21 cellular contexts compared by ENCODE assay signal in genomic region chr17:80884811-80885210, GRCh38.
A peak's percentile ranks its signal among the peaks of the same experiment; 100 is the strongest.
DNase-seq lines count a peak whose midpoint lies in the region; ATAC-seq, FAIRE-seq and TF ChIP-seq lines count a peak whose summit lies in the region.
"Had no signal": no experiment of that assay in that cellular context is flagged by ENCODE, and none has a peak within 500 bp of the region (broad histone marks: within the 10 kb centered on the region; RNA-seq: fewer than 3 reads in every experiment).

No MANE protein-coding gene starts in this region.

- intact Hi-C loops in K562 (cut with micrococcal nuclease) (no loop called here), left lung (cut with DNase I) (no loop called here), sigmoid colon (cut with DNase I) (no loop called here)

- H3K9me3 Mint-ChIP-seq in activated naive CD4-positive, alpha-beta T cell treated with anti-CD3 and anti-CD28 coated beads, Interleukin-2, amount 50 U/mL, for 72 hours = no peaks in the 10 kb centered on the region
- H3K9me3 Mint-ChIP-seq: CD4-positive, alpha-beta T cell had no signal

- H3K9me3 ChIP-seq in K562 (replicated peaks; ENCODE audit: control insufficient read depth, insufficient read depth, low read depth, low read length) = no peaks in the 10 kb centered on the region
- H3K9me3 ChIP-seq in left lung = no peaks in the 10 kb centered on the region
- no peaks in the 10 kb centered on the region for H3K9me3 ChIP-seq in sigmoid colon
- H3K9me3 ChIP-seq: Caco-2 had no signal

- no peak for TF ChIP-seq CTCF in K562 (IDR thresholded peaks at IDR 0.05 in 2 of 3, conservative IDR thresholded peaks at IDR 0.05 in 1 of 3; ENCODE audit: insufficient read depth in 2 of 3, low read depth in 1 of 3, low read length in 3 of 3)
- TF ChIP-seq CTCF in left lung (IDR thresholded peaks at IDR 0.05) = no peak
- TF ChIP-seq CTCF in sigmoid colon (IDR thresholded peaks at IDR 0.05) = no peak
- no peak for TF ChIP-seq CTCF in omental fat pad (IDR thresholded peaks at IDR 0.05)

- POLR2A ChIA-PET in K562 (lab: Yijun Ruan, JAX) = no interaction called here

- in situ Hi-C loops in K562 (cut with MboI) = no loop called here

- CTCF ChIA-PET in K562 (lab: Yijun Ruan, JAX; ENCODE audit: low intra/inter-chr PET ratio) = no interaction called here

- no peak overlapping the region for H2AFZ ChIP-seq in K562 (ENCODE audit: low read depth, low read length)

- TF ChIP-seq POLR2A in K562 (conservative IDR thresholded peaks at IDR 0.05) (no peak), sigmoid colon (IDR thresholded peaks at IDR 0.05) (no peak)

- H3K79me2 ChIP-seq in K562 (ENCODE audit: control insufficient read depth, insufficient read depth, low read length) = no peaks in the 10 kb centered on the region

- H3K4me3 ChIP-seq in K562 (no peak overlapping the region), left lung (no peak overlapping the region), sigmoid colon (no peak overlapping the region)

- TF ChIP-seq RAD21 in K562 (CRISPR knock-in tag; conservative IDR thresholded peaks at IDR 0.05 in 1 of 2, IDR thresholded peaks at IDR 0.05 in 1 of 2) = no peak

- peaks cover 25 to 72% of the 10 kb centered on the region in 2 donors for H3K36me3 Mint-ChIP-seq in activated naive CD4-positive, alpha-beta T cell treated with anti-CD3 and anti-CD28 coated beads, Interleukin-2, amount 50 U/mL, for 72 hours

- BruUV-seq in K562 (replicated peaks; lab: Mats Ljungman, UMichigan) = no TSS peak

- TF ChIP-seq EP300 in K562 (IDR thresholded peaks at IDR 0.05; ENCODE audit: low read length) = no peak
- TF ChIP-seq EP300 in sigmoid colon (IDR thresholded peaks at IDR 0.05) = no peak

- no peaks in the 10 kb centered on the region for H4K20me1 ChIP-seq in K562 (replicated peaks; ENCODE audit: control insufficient read depth, insufficient read depth, low read length)

- H3K4me2 ChIP-seq in K562 (ENCODE audit: insufficient read depth, low read length) = no peak overlapping the region

- H3K27me3 ChIP-seq in K562 (ENCODE audit: control insufficient read depth in 2 of 2, insufficient read depth in 2 of 2, low read length in 2 of 2) = no peaks in the 10 kb centered on the region; a peak in 1 of 5 replicates
- no peaks in the 10 kb centered on the region for H3K27me3 ChIP-seq in left lung
- no peaks in the 10 kb centered on the region for H3K27me3 ChIP-seq in sigmoid colon

- no peak overlapping the region for H3K27ac ChIP-seq in K562 (ENCODE audit: extremely low read depth, low read depth, low read length)
- no peak overlapping the region for H3K27ac ChIP-seq in left lung
- no peak overlapping the region for H3K27ac ChIP-seq in sigmoid colon

- peaks cover 0 to 6% of the 10 kb centered on the region in 2 experiments; a peak in 2 of 5 replicates for H3K4me1 ChIP-seq in K562 (replicated peaks in 1 of 2; ENCODE audit: control insufficient read depth in 2 of 2, insufficient read depth in 2 of 2, low read length in 2 of 2)
- H3K4me1 ChIP-seq in left lung = peaks cover 0 to 4% of the 10 kb centered on the region in 2 donors
- H3K4me1 ChIP-seq in sigmoid colon = no peaks in the 10 kb centered on the region
- H3K4me1 ChIP-seq: Caco-2 had no signal

- WGBS in K562 (ENCODE audit: insufficient coverage, low coverage, missing lambda C conversion rate) = 98% methylated on average over 22 of the region's 22 CpGs
- WGBS in sigmoid colon, 2 donors = 98% methylated on average over 22 of the region's 22 CpGs

- H3K27ac Mint-ChIP-seq in activated naive CD4-positive, alpha-beta T cell treated with anti-CD3 and anti-CD28 coated beads, Interleukin-2, amount 50 U/mL, for 72 hours = peak overlapping the region; percentile 65 to 98
- H3K27ac Mint-ChIP-seq: CD4-positive, alpha-beta T cell had no signal

- no peaks in the 10 kb centered on the region for H3K9me1 ChIP-seq in K562 (ENCODE audit: control insufficient read depth, insufficient read depth, low read length)

- peak overlapping the region in 1 of 2 experiments; percentile 45; a peak in 1 of 4 replicates for H3K9ac ChIP-seq in K562 (ENCODE audit: insufficient read depth in 1 of 2, low read depth in 2 of 2, low read length in 2 of 2)

- ATAC-seq in activated naive CD4-positive, alpha-beta T cell treated with anti-CD3 and anti-CD28 coated beads, Interleukin-2, amount 50 U/mL, for 72 hours = no peak
- ATAC-seq in K562 (no peak), left lung (no peak), omental fat pad (ENCODE audit: low FRiP score) (no peak)

- H3K36me3 ChIP-seq in K562 (ENCODE audit: control insufficient read depth, insufficient read depth, low read length) (peaks cover 51% of the 10 kb centered on the region; the same call in 2 of the 3 replicates), left lung (peaks cover 0 to 84% of the 10 kb centered on the region in 2 donors), sigmoid colon (peaks cover 0 to 80% (median 25%) of the 10 kb centered on the region in 4 donors)

- DNase-seq in activated naive CD4-positive, alpha-beta T cell treated with anti-CD3 and anti-CD28 coated beads, Interleukin-2, amount 50 U/mL, for 72 hours (ENCODE audit: low spot score in 2 of 2) = no peak
- DNase-seq in activated naive CD4-positive, alpha-beta T cell treated with Interleukin-2 at 50 U/mL for 16 hours = no peak
- DNase-seq in K562 (ENCODE audit: extremely low read depth in 1 of 4, low spot score in 3 of 4) (no peak), left lung (peak; percentile 19 to 57), sigmoid colon (peak; percentile 50), NCI-H510A (lab: John Stamatoyannopoulos, UW) (no peak), omental fat pad (ENCODE audit: low spot score) (no peak)
- DNase-seq in central memory CD4-positive, alpha-beta T cell = no peak
- DNase-seq: 8988T; Caco-2; CD4-positive, alpha-beta T cell; GDM1; NCI-H1092 treated with DMSO at 0.1 percent for 48 hours; NCI-H146; NCI-H2029 treated with DMSO at 0.1 percent for 48 hours; NCI-H2171; NCI-H446; NCI-H69; SIG-M5 had no signal

- FAIRE-seq in K562 (lab: Jason Lieb, UNC) = no peak
- FAIRE-seq: H1, RCC 7860 had no signal

TF ChIP-seq in K562, 482 proteins besides CTCF, POLR2A, EP300 and RAD21:
- TF ChIP-seq ZNF75A (CRISPR knock-in tag; IDR thresholded peaks at IDR 0.05) = no peak
- no peak for TF ChIP-seq MCM2 (IDR thresholded peaks at IDR 0.05; ENCODE audit: low read depth)
- TF ChIP-seq RBM22 (IDR thresholded peaks at IDR 0.05; ENCODE audit: low read depth, low read length, poor library complexity, severe bottlenecking) = peak; percentile 45
TF ChIP-seq in K562: peak in this region for 1.

Comparison
In these comparisons a context has a peak if more than half of its experiments do, and no peak if none do; other contexts are left out.
1. DNase-seq: peak in left lung (2 of 2) and sigmoid colon (single experiment); none in activated naive CD4-positive, alpha-beta T cell treated with anti-CD3 and anti-CD28 coated beads, Interleukin-2, amount 50 U/mL, for 72 hours (0 of 2), activated naive CD4-positive, alpha-beta T cell treated with Interleukin-2 at 50 U/mL for 16 hours (single experiment), K562 (0 of 4), NCI-H510A (single experiment), omental fat pad (single experiment) and central memory CD4-positive, alpha-beta T cell (single experiment).